Comparison of ENCODE assay signal across 8 cellular contexts in genomic region chr9:16869140-16869903, GRCh38. TPM values are rescaled to one million over a fixed set of nuclear protein-coding genes. Genes with fewer than 3 reads are reported as not detected.
DNase-seq lines count a peak whose midpoint lies in the region; ATAC-seq and TF ChIP-seq lines count a peak whose summit lies in the region.

No MANE protein-coding gene starts in this region.

- no peaks in the 10 kb centered on the region for H4K20me1 ChIP-seq in PC-3 (ENCODE audit: low read length)

- 22% methylated on average over 21 of the region's 21 CpGs for WGBS in prostate gland

- peak; percentile 24 for DNase-seq in GM13977 (ENCODE audit: low spot score)
- DNase-seq in PC-3, result peak; percentile 54
- DNase-seq in left ventricle myocardium superior, result no peak
- no peak for DNase-seq in prostate gland (ENCODE audit: low spot score)
- DNase-seq in cortex of kidney (lab: John Stamatoyannopoulos, UW), result no peak
- no peak for DNase-seq in GM19240 (ENCODE audit: insufficient read length, low spot score)
- no peak for DNase-seq in HuH-7.5 (ENCODE audit: low spot score)
- no peak for DNase-seq in SW480 (ENCODE audit: low spot score)

- BruUV-seq in PC-3 (replicated peaks; lab: Mats Ljungman, UMichigan), result TSS peak; percentile 20

- H3K36me3 ChIP-seq in PC-3 (ENCODE audit: low read depth, low read length) (no peaks in the 10 kb centered on the region), prostate gland (no peaks in the 10 kb centered on the region)

- H3K9ac ChIP-seq in PC-3 (ENCODE audit: low read length), result peak overlapping the region; percentile 82

- in situ Hi-C loops in GM13977 (cut with MboI; ENCODE audit: low pct_unique_long_range_greater_than_20kb, low sequenced_read_pairs, unreplicated experiment), result no loop called here

- peak overlapping the region; percentile 64 for H3K27ac ChIP-seq in PC-3 (ENCODE audit: low read length)
- H3K27ac ChIP-seq in prostate gland, result peak overlapping the region; percentile 75 to 86

- peak overlapping the region; percentile 90 for H2AFZ ChIP-seq in PC-3 (ENCODE audit: low read length)

- H3K9me2 ChIP-seq in PC-3 (replicated peaks; ENCODE audit: low read length), result no peaks in the 10 kb centered on the region

- CTCF ChIA-PET in PC-3 (lab: Charles Lee), result no interaction called here

- H3K9me3 ChIP-seq in PC-3 (ENCODE audit: low read length), result no peaks in the 10 kb centered on the region
- H3K9me3 ChIP-seq in prostate gland, result no peaks in the 10 kb centered on the region

- POLR2A ChIA-PET in PC-3 (lab: Charles Lee; ENCODE audit: unreplicated experiment), result no interaction called here

- H3F3A ChIP-seq in PC-3 (ENCODE audit: low read length, unreplicated experiment), result no peaks in the 10 kb centered on the region

- intact Hi-C loops in PC-3 (cut with micrococcal nuclease) (loop anchor here (2.0 to 5.0 kb wide), 4 partner anchors 53 to 242 kb away; no protein-coding TSS in a partner anchor), left ventricle myocardium superior (cut with micrococcal nuclease) (no loop called here), prostate gland (cut with DNase I) (loop anchor here (2.0 to 5.0 kb wide), 2 partner anchors 42 to 143 kb away; no protein-coding TSS in a partner anchor)

- TF ChIP-seq POLR2A in prostate gland (IDR thresholded peaks at IDR 0.05), result no peak

- ATAC-seq in PC-3 (peak; percentile 3), left ventricle myocardium superior (peak; percentile 18)

- peaks cover 55% of the 10 kb centered on the region for H3K79me2 ChIP-seq in PC-3 (ENCODE audit: low read length)

- H3K27me3 ChIP-seq in PC-3 (ENCODE audit: low read length) (no peaks in the 10 kb centered on the region), prostate gland (replicated peaks; ENCODE audit: insufficient read depth) (no peaks in the 10 kb centered on the region)

- TF ChIP-seq CTCF in GM13977 (IDR thresholded peaks at IDR 0.05; ENCODE audit: extremely low read depth, insufficient read depth, missing control alignments), result no peak
- no peak for TF ChIP-seq CTCF in PC-3 (conservative IDR thresholded peaks at IDR 0.05; ENCODE audit: low read depth, low read length)
- TF ChIP-seq CTCF in prostate gland (IDR thresholded peaks at IDR 0.05), result no peak

- H3K4me2 ChIP-seq in PC-3 (ENCODE audit: low read length), result peak overlapping the region; percentile 89

- H3K4me1 ChIP-seq in PC-3 (ENCODE audit: insufficient read depth, low read length), result peaks cover 55% of the 10 kb centered on the region
- no peaks in the 10 kb centered on the region for H3K4me1 ChIP-seq in prostate gland (replicated peaks)

- H3K4me3 ChIP-seq in PC-3 (ENCODE audit: low read length) (peak overlapping the region; percentile 89), prostate gland (peak overlapping the region; percentile 52 to 54)

RNA-seq across cellular contexts. Expression of gene BNC2, which starts 1.1 kb away (rescaled TPM):
- total RNA-seq in PC-3 (2014; rRNA removed) (11.7 TPM in 2 replicates), left ventricle myocardium superior (6.3 TPM), prostate gland (10 to 100 TPM in 1 of 2 donors, 1 to 10 TPM in 1; 4.9 to 37.2 TPM)

Comparison
In these comparisons a context has a peak if more than half of its experiments do, and no peak if none do; other contexts are left out.
1. DNase-seq: peak in GM13977 (single experiment) and PC-3 (single experiment); none in left ventricle myocardium superior (single experiment), prostate gland (single experiment), cortex of kidney (single experiment), GM19240 (single experiment), HuH-7.5 (single experiment) and SW480 (single experiment).